36 cellular contexts compared by ENCODE assay signal in the genomic region with DNA sequence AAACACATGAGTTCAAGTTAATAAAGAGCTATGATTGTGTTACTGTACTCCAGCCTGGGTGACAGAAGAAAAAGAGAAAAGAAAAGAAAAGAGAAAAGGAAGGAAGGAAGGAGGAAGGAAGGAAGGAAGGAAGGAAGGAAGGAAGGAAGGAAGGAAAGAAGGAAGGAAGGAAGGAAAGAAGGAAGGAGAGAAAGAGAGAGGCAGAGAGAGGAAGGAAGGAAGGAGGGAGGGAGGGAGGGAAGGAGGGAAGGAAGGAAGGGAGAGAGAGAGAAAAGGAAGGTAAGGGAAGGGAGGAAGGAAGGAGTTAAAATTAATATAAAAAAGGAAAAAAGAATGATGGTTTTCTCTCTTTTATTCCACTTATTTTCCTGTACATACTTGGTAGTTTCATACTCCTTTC.
"Had no signal": no experiment of that assay in that cellular context is flagged by ENCODE, and none has a peak within 500 bp of the region (broad histone marks: within the 10 kb centered on the region; RNA-seq: fewer than 3 reads in every experiment).

No MANE protein-coding gene starts in this region.

- H3K36me3 ChIP-seq: ascending aorta, cardiac muscle cell had no signal

- H3K9me3 ChIP-seq: ascending aorta had no signal

- H3K4me1 ChIP-seq: ascending aorta had no signal

- H3K27me3 ChIP-seq: ascending aorta had no signal

- H3K4me3 ChIP-seq: ascending aorta, cardiac muscle cell had no signal

- ATAC-seq: activated CD8-positive, alpha-beta T cell treated with anti-CD3 and anti-CD28 coated beads for 36 hours; activated naive CD8-positive, alpha-beta T cell treated with anti-CD3 and anti-CD28 coated beads, Interleukin-2, amount 50 U/mL, for 24 hours; activated T-cell treated with anti-CD3 and anti-CD28 coated beads, Interleukin-2, amount 50 U/mL, for 4 hours; activated T-cell treated with anti-CD3 and anti-CD28 coated beads, Interleukin-2, amount 50 U/mL, for 72 hours; T-cell had no signal

- DNase-seq: activated B cell treated with CpG ODN at 0.5 μM for 24 hours; activated CD4-positive, alpha-beta memory T cell treated with anti-CD3 and anti-CD28 coated beads for 36 hours; activated CD4-positive, alpha-beta T cell treated with anti-CD3 and anti-CD28 coated beads for 4 hours; activated CD4-positive, alpha-beta T cell treated with anti-CD3 and anti-CD28 coated beads, Interleukin-2, amount 50 U/mL, for 1 hour; activated CD4-positive, alpha-beta T cell treated with anti-CD3 and anti-CD28 coated beads, Interleukin-2, amount 50 U/mL, for 4 hours; activated CD4-positive, CD25-positive, alpha-beta regulatory T cell treated with anti-CD3 and anti-CD28 coated beads, Interleukin-2, amount 50 U/mL, for 72 hours; activated CD8-positive, alpha-beta memory T cell treated with anti-CD3 and anti-CD28 coated beads, Interleukin-2, amount 50 U/mL, for 4 hours; activated CD8-positive, alpha-beta T cell treated with anti-CD3 and anti-CD28 coated beads for 36 hours; activated effector memory CD4-positive, alpha-beta T cell treated with Interleukin-2 at 50 U/mL for 16 hours; activated gamma-delta T cell; activated naive CD4-positive, alpha-beta T cell treated with anti-CD3 and anti-CD28 coated beads, Interleukin-2, amount 50 U/mL, for 16 hours; activated naive CD4-positive, alpha-beta T cell treated with Interleukin-2 at 50 U/mL for 16 hours; activated naive CD8-positive, alpha-beta T cell treated with anti-CD3 and anti-CD28 coated beads, Interleukin-2, amount 10 ng/mL, durations not matched to agents 7 days and 5 days; activated naive CD8-positive, alpha-beta T cell treated with anti-CD3 and anti-CD28 coated beads, Interleukin-2, amount 50 U/mL, for 24 hours; activated T-cell treated with anti-CD3 and anti-CD28 coated beads for 4 hours; activated T-cell treated with anti-CD3 and anti-CD28 coated beads, Interleukin-2, amount 50 U/mL, for 1 hour; activated T-cell treated with anti-CD3 and anti-CD28 coated beads, Interleukin-2, amount 50 U/mL, for 4 hours; activated T-cell treated with anti-CD3 and anti-CD28 coated beads, Interleukin-2, amount 50 U/mL, for 72 hours; amygdala; anterior cingulate cortex; caudate nucleus; T-cell; T-helper 2 cell; T-helper 9 cell had no signal

- H3K27ac ChIP-seq: ascending aorta, cardiac muscle cell, VCaP had no signal

- H3K36me3 Mint-ChIP-seq: activated CD4-positive, alpha-beta memory T cell treated with anti-CD3 and anti-CD28 coated beads for 36 hours; activated naive CD8-positive, alpha-beta T cell; activated naive CD8-positive, alpha-beta T cell treated with anti-CD3 and anti-CD28 coated beads, Interleukin-2, amount 10 ng/mL, durations not matched to agents 7 days and 5 days; brain; T-cell had no signal

- H3K27me3 Mint-ChIP-seq: activated B cell treated with CpG ODN at 0.5 μM for 24 hours; activated CD8-positive, alpha-beta T cell treated with anti-CD3 and anti-CD28 coated beads for 36 hours; activated naive CD8-positive, alpha-beta T cell; activated naive CD8-positive, alpha-beta T cell treated with anti-CD3 and anti-CD28 coated beads, Interleukin-2, amount 50 U/mL, for 24 hours had no signal

- FAIRE-seq: bronchial epithelial cell, colon, TTC549 had no signal

- H3K4me3 Mint-ChIP-seq: activated B cell treated with CpG ODN at 0.5 μM for 24 hours; activated CD4-positive, alpha-beta memory T cell treated with anti-CD3 and anti-CD28 coated beads for 36 hours; activated CD4-positive, alpha-beta T cell treated with anti-CD3 and anti-CD28 coated beads, Interleukin-2, amount 10 ng/mL, durations not matched to agents 24 days and 14 days; activated CD8-positive, alpha-beta T cell treated with anti-CD3 and anti-CD28 coated beads for 36 hours; activated naive CD8-positive, alpha-beta T cell; activated naive CD8-positive, alpha-beta T cell treated with anti-CD3 and anti-CD28 coated beads, Interleukin-2, amount 10 ng/mL, durations not matched to agents 7 days and 5 days; activated naive CD8-positive, alpha-beta T cell treated with anti-CD3 and anti-CD28 coated beads, Interleukin-2, amount 50 U/mL, for 24 hours; activated T-cell treated with anti-CD3 and anti-CD28 coated beads, Interleukin-2, amount 50 U/mL, for 4 hours; activated T-cell treated with anti-CD3 and anti-CD28 coated beads, Interleukin-2, amount 50 U/mL, for 72 hours; activated T-helper 1 cell treated with anti-CD3 and anti-CD28 coated beads, Interleukin-12 subunit alpha, Interleukin-12 subunit beta, Interleukin-2, Interleukin-4 antibody, amounts not matched to agents 30 ng/mL and 10 ng/mL and 1 ng/mL, durations not matched to agents 14 hours and 24 hours and 36 hours; brain; T-cell; T-helper 2 cell treated with Interferon-gamma antibody and Interleukin-4, amounts not matched to agents 5 μg/mL and 100 μg/mL, for 36 hours had no signal

- H3K9me3 Mint-ChIP-seq: activated B cell treated with CpG ODN at 0.5 μM for 24 hours; activated CD4-positive, alpha-beta memory T cell treated with anti-CD3 and anti-CD28 coated beads for 36 hours; activated CD4-positive, alpha-beta T cell treated with anti-CD3 and anti-CD28 coated beads, Interleukin-2, amount 10 ng/mL, durations not matched to agents 24 days and 14 days; activated CD8-positive, alpha-beta T cell treated with anti-CD3 and anti-CD28 coated beads for 36 hours; activated naive CD8-positive, alpha-beta T cell treated with anti-CD3 and anti-CD28 coated beads, Interleukin-2, amount 10 ng/mL, durations not matched to agents 7 days and 5 days; activated naive CD8-positive, alpha-beta T cell treated with anti-CD3 and anti-CD28 coated beads, Interleukin-2, amount 50 U/mL, for 24 hours; activated T-cell treated with anti-CD3 and anti-CD28 coated beads, Interleukin-2, amount 50 U/mL, for 4 hours; activated T-cell treated with anti-CD3 and anti-CD28 coated beads, Interleukin-2, amount 50 U/mL, for 72 hours; activated T-helper 1 cell treated with anti-CD3 and anti-CD28 coated beads, Interleukin-12 subunit alpha, Interleukin-12 subunit beta, Interleukin-2, Interleukin-4 antibody, amounts not matched to agents 30 ng/mL and 10 ng/mL and 1 ng/mL, durations not matched to agents 14 hours and 24 hours and 36 hours; activated T-helper 2 cell treated with anti-CD3 and anti-CD28 coated beads, Interferon-gamma antibody, Interleukin-2, Interleukin-4, amounts not matched to agents 10 μg/mL and 5 μg/mL and 100 μg/mL, durations not matched to agents 14 hours and 24 hours and 36 hours; T-cell; T-helper 2 cell treated with Interferon-gamma antibody and Interleukin-4, amounts not matched to agents 5 μg/mL and 100 μg/mL, for 36 hours had no signal

- H3K27ac Mint-ChIP-seq: activated B cell treated with CpG ODN at 0.5 μM for 24 hours; activated CD4-positive, alpha-beta memory T cell treated with anti-CD3 and anti-CD28 coated beads for 36 hours; activated CD4-positive, alpha-beta T cell treated with anti-CD3 and anti-CD28 coated beads, Interleukin-2, amount 10 ng/mL, durations not matched to agents 24 days and 14 days; activated CD8-positive, alpha-beta T cell treated with anti-CD3 and anti-CD28 coated beads for 36 hours; activated naive CD8-positive, alpha-beta T cell; activated naive CD8-positive, alpha-beta T cell treated with anti-CD3 and anti-CD28 coated beads, Interleukin-2, amount 10 ng/mL, durations not matched to agents 7 days and 5 days; activated naive CD8-positive, alpha-beta T cell treated with anti-CD3 and anti-CD28 coated beads, Interleukin-2, amount 50 U/mL, for 24 hours; activated T-cell treated with anti-CD3 and anti-CD28 coated beads, Interleukin-2, amount 50 U/mL, for 72 hours; activated T-helper 1 cell treated with anti-CD3 and anti-CD28 coated beads, Interleukin-12 subunit alpha, Interleukin-12 subunit beta, Interleukin-2, Interleukin-4 antibody, amounts not matched to agents 30 ng/mL and 10 ng/mL and 1 ng/mL, durations not matched to agents 14 hours and 24 hours and 36 hours; activated T-helper 2 cell treated with anti-CD3 and anti-CD28 coated beads, Interferon-gamma antibody, Interleukin-2, Interleukin-4, amounts not matched to agents 10 μg/mL and 5 μg/mL and 100 μg/mL, durations not matched to agents 14 hours and 24 hours and 36 hours; brain; T-cell; T-helper 2 cell treated with Interferon-gamma antibody and Interleukin-4, amounts not matched to agents 5 μg/mL and 100 μg/mL, for 36 hours had no signal
